ENCODE assay signal across 15 cellular contexts in genomic region chr2:150535176-150535575, GRCh38. TPM values are rescaled to one million over a fixed set of nuclear protein-coding genes. Genes with fewer than 3 reads are reported as not detected.
DNase-seq lines count a peak whose midpoint lies in the region; TF ChIP-seq lines count a peak whose summit lies in the region.
"Had no signal": no experiment of that assay in that cellular context is flagged by ENCODE, and none has a peak within 500 bp of the region (broad histone marks: within the 10 kb centered on the region; RNA-seq: fewer than 3 reads in every experiment).

No MANE protein-coding gene starts in this region.

- peak overlapping the region; percentile 9 for H3K27ac Mint-ChIP-seq in osteocyte (ENCODE audit: unreplicated experiment)

- H3K4me3 ChIP-seq in epithelial cell of esophagus (ENCODE audit: low read length): no peak overlapping the region
- H3K4me3 ChIP-seq: BLaER1 treated with 17β-estradiol and CSF1 and Interleukin-3, amounts not matched to agents 10 nM and 100 nM had no signal

- no peaks in the 10 kb centered on the region for H3K36me3 Mint-ChIP-seq in osteocyte (ENCODE audit: unreplicated experiment)
- H3K36me3 Mint-ChIP-seq: CD4-positive, CD25-positive, alpha-beta regulatory T cell had no signal

- no peaks in the 10 kb centered on the region for H3K27me3 Mint-ChIP-seq in osteocyte (ENCODE audit: unreplicated experiment)
- H3K27me3 Mint-ChIP-seq: CD4-positive, CD25-positive, alpha-beta regulatory T cell had no signal

- TF ChIP-seq CTCF in epithelial cell of esophagus (IDR thresholded peaks at IDR 0.05; ENCODE audit: insufficient read depth, low read depth, low read length, missing control alignments) (no peak), osteocyte (IDR thresholded peaks at IDR 0.05) (no peak)

- H3K4me1 Mint-ChIP-seq in osteocyte (ENCODE audit: unreplicated experiment): peaks cover 66% of the 10 kb centered on the region
- H3K4me1 Mint-ChIP-seq: CD4-positive, CD25-positive, alpha-beta regulatory T cell had no signal

- DNase-seq in ELR (ENCODE audit: low read depth) (peak; percentile 39), M059J (ENCODE audit: low read depth) (peak; percentile 37), epithelial cell of esophagus (ENCODE audit: low read depth) (peak; percentile 75), osteocyte (ENCODE audit: extremely low spot score, unreplicated experiment) (no peak), DMS 273 (lab: John Stamatoyannopoulos, UW; ENCODE audit: unreplicated experiment) (no peak), GM19240 (ENCODE audit: insufficient read length, low spot score) (no peak)
- DNase-seq in stimulated activated CD4-positive, alpha-beta T cell treated with anti-CD3 and anti-CD28 coated beads, Interleukin-4, amount 100 ng/mL, for 1 hour: no peak
- DNase-seq: ACHN; Calu3; CD4-positive, CD25-positive, alpha-beta regulatory T cell; DMS79; EL; GDM1; KBM-7 had no signal

- H3K4me3 Mint-ChIP-seq in osteocyte (ENCODE audit: unreplicated experiment): no peak overlapping the region
- H3K4me3 Mint-ChIP-seq: CD4-positive, CD25-positive, alpha-beta regulatory T cell had no signal

- no peaks in the 10 kb centered on the region for H3K9me3 Mint-ChIP-seq in osteocyte (ENCODE audit: unreplicated experiment)

RNA-seq across cellular contexts. Expression of gene RND3, which starts 47.7 kb away (rescaled TPM):
- 170 and 187 TPM in 2 replicates for total RNA-seq in M059J (2014; rRNA removed; shearing (Covaris generic))
- total RNA-seq in osteocyte: 146 and 160 TPM in 2 replicates
- total RNA-seq: CD4-positive, CD25-positive, alpha-beta regulatory T cell had no signal

Comparison
In these comparisons a context has a peak if more than half of its experiments do, and no peak if none do; other contexts are left out.
1. DNase-seq: peak in ELR (single experiment), M059J (single experiment) and epithelial cell of esophagus (single experiment); none in osteocyte (single experiment), DMS 273 (single experiment), GM19240 (single experiment) and stimulated activated CD4-positive, alpha-beta T cell treated with anti-CD3 and anti-CD28 coated beads, Interleukin-4, amount 100 ng/mL, for 1 hour (single experiment).